ENCODE assay signal across 21 cellular contexts in the genomic region with DNA sequence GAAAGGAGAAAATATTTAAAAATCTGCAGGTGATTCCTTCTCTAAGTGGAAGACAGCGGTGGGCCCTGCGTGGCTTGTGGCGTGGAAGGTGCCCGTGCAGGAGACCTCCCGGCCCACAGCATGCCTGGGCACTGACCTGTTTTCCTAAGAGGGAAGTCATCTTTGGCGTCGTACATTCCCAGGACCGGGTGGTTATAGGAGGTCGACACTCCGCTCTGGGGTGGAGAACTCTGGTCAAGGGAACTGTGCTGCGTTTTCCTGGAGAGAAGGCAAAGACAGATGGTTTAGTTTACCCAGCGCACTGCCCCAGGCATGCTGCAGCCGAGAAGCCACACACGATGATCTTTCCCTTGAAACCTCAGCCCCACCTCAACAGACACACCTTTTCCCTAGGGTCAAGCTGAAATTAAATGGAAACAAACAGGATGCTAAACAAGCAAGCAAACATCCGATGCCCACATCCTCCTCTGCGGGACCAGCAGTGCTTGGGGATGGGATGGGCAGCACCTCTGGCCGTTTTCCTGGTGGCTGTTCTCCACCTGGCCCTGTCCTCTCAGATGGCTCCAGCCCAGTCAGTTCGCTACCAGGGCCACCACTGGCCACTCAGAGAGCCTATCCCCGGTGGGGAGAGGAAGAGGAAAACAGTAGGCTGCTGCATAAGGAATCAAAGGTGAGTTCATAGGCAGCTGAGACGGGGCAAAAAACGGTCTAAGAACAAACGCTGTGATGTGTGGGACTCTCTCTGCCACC.
DNase-seq lines count a peak whose midpoint lies in the region; ATAC-seq and TF ChIP-seq lines count a peak whose summit lies in the region.
"Had no signal": no experiment of that assay in that cellular context is flagged by ENCODE, and none has a peak within 500 bp of the region (broad histone marks: within the 10 kb centered on the region; RNA-seq: fewer than 3 reads in every experiment).

No MANE protein-coding gene starts in this region.

- H3K4me3 Mint-ChIP-seq in chondrocyte (ENCODE audit: unreplicated experiment) (no peak overlapping the region), osteocyte (ENCODE audit: unreplicated experiment) (no peak overlapping the region)
- H3K4me3 Mint-ChIP-seq: activated CD8-positive, alpha-beta memory T cell treated with anti-CD3 and anti-CD28 coated beads, Interleukin-2, amount 10 ng/mL, durations not matched to agents 7 days and 5 days; CD4-positive, alpha-beta T cell; nephron had no signal

- TF ChIP-seq CTCF in chondrocyte (IDR thresholded peaks at IDR 0.05) = no peak
- TF ChIP-seq CTCF in mucosa of descending colon (IDR thresholded peaks at IDR 0.05) = no peak
- TF ChIP-seq CTCF in tibial artery (IDR thresholded peaks at IDR 0.05) = no peak
- no peak for TF ChIP-seq CTCF in osteocyte (IDR thresholded peaks at IDR 0.05)

- H3K4me3 ChIP-seq in mucosa of descending colon = no peak overlapping the region
- no peak overlapping the region for H3K4me3 ChIP-seq in tibial artery
- H3K4me3 ChIP-seq: cardiac muscle cell, GM12878 had no signal

- peaks cover 11% of the 10 kb centered on the region for H3K36me3 Mint-ChIP-seq in chondrocyte (ENCODE audit: low read depth)
- H3K36me3 Mint-ChIP-seq in osteocyte (ENCODE audit: unreplicated experiment) = peaks cover 19% of the 10 kb centered on the region

- H3K9me3 Mint-ChIP-seq in chondrocyte (ENCODE audit: low read depth) = no peaks in the 10 kb centered on the region
- no peaks in the 10 kb centered on the region for H3K9me3 Mint-ChIP-seq in osteocyte (ENCODE audit: unreplicated experiment)
- H3K9me3 Mint-ChIP-seq: CD4-positive, alpha-beta T cell; nephron had no signal

- H3K27me3 Mint-ChIP-seq in chondrocyte (ENCODE audit: low read depth) (no peaks in the 10 kb centered on the region), osteocyte (ENCODE audit: unreplicated experiment) (no peaks in the 10 kb centered on the region)
- H3K27me3 Mint-ChIP-seq: activated CD8-positive, alpha-beta memory T cell treated with anti-CD3 and anti-CD28 coated beads, Interleukin-2, amount 10 ng/mL, durations not matched to agents 7 days and 5 days; CD4-positive, alpha-beta T cell had no signal

- ATAC-seq in mucosa of descending colon = no peak
- ATAC-seq in HG02885 (IDR thresholded peaks at IDR 0.05; ENCODE audit: poor library complexity, unreplicated experiment) = no peak
- ATAC-seq: activated CD8-positive, alpha-beta memory T cell treated with anti-CD3 and anti-CD28 coated beads, Interleukin-2, amount 10 ng/mL, durations not matched to agents 7 days and 5 days; GM12878 had no signal

- intact Hi-C loops in mucosa of descending colon (cut with DNase I, micrococcal nuclease) = no loop called here
- intact Hi-C loops in tibial artery (cut with DNase I; ENCODE audit: low total_unique reads) = no loop called here

- H3K27ac Mint-ChIP-seq in chondrocyte (ENCODE audit: unreplicated experiment) (no peak overlapping the region), osteocyte (ENCODE audit: unreplicated experiment) (no peak overlapping the region)
- H3K27ac Mint-ChIP-seq: activated CD8-positive, alpha-beta memory T cell treated with anti-CD3 and anti-CD28 coated beads, Interleukin-2, amount 10 ng/mL, durations not matched to agents 7 days and 5 days; nephron had no signal

- peak; percentile 16 for DNase-seq in activated T-cell treated with anti-CD3 and anti-CD28 coated beads, Interleukin-2, amount 50 U/mL, for 1 hour
- no peak for DNase-seq in activated T-cell treated with anti-CD3 and anti-CD28 coated beads, Interleukin-2, amount 50 U/mL, for 48 hours
- DNase-seq in chondrocyte (ENCODE audit: low spot score) = peak; percentile 67
- DNase-seq in mucosa of descending colon = peak in 2 of 3 donors; percentile 26 to 38
- DNase-seq in tibial artery = peak; percentile 10 to 42
- DNase-seq in NCI-H2227 (lab: John Stamatoyannopoulos, UW; ENCODE audit: unreplicated experiment) = no peak
- no peak for DNase-seq in osteocyte (ENCODE audit: extremely low spot score, unreplicated experiment)
- DNase-seq: activated CD4-positive, alpha-beta T cell treated with anti-CD3 and anti-CD28 coated beads for 4 hours; activated CD8-positive, alpha-beta memory T cell treated with anti-CD3 and anti-CD28 coated beads, Interleukin-2, amount 10 ng/mL, durations not matched to agents 7 days and 5 days; amygdala; DMS53; effector CD4-positive, alpha-beta T cell; midbrain; NCI-H1417; Right ventricle myocardium superior; stimulated activated CD4-positive, alpha-beta T cell treated with anti-CD3 and anti-CD28 coated beads, Interleukin-12 subunit alpha, Interleukin-12 subunit beta, amount 100 ng/mL, for 4 hours had no signal

- no peak overlapping the region for H3K27ac ChIP-seq in tibial artery
- H3K27ac ChIP-seq: cardiac muscle cell had no signal

- H3K4me1 Mint-ChIP-seq in chondrocyte (ENCODE audit: low read depth) (no peaks in the 10 kb centered on the region), osteocyte (ENCODE audit: unreplicated experiment) (no peaks in the 10 kb centered on the region)
- H3K4me1 Mint-ChIP-seq: nephron had no signal

- peaks cover 4% of the 10 kb centered on the region for H3K4me1 ChIP-seq in mucosa of descending colon (ENCODE audit: low read depth)
- H3K4me1 ChIP-seq in tibial artery = peaks cover 0 to 6% (median 0%) of the 10 kb centered on the region in 4 donors

- H3K27me3 ChIP-seq in tibial artery = no peaks in the 10 kb centered on the region
- H3K27me3 ChIP-seq: cardiac muscle cell had no signal

- H3K36me3 ChIP-seq in mucosa of descending colon (ENCODE audit: low read depth) (no peaks in the 10 kb centered on the region), tibial artery (peaks cover 11 to 65% (median 38%) of the 10 kb centered on the region in 3 donors)
- H3K36me3 ChIP-seq: cardiac muscle cell had no signal

- no peaks in the 10 kb centered on the region for H3K9me3 ChIP-seq in mucosa of descending colon
- H3K9me3 ChIP-seq in tibial artery = no peaks in the 10 kb centered on the region

Comparison
In these comparisons a context has a peak if more than half of its experiments do, and no peak if none do; other contexts are left out.
1. DNase-seq: peak in activated T-cell treated with anti-CD3 and anti-CD28 coated beads, Interleukin-2, amount 50 U/mL, for 1 hour (single experiment), chondrocyte (single experiment), mucosa of descending colon (2 of 3) and tibial artery (2 of 2); none in activated T-cell treated with anti-CD3 and anti-CD28 coated beads, Interleukin-2, amount 50 U/mL, for 48 hours (0 of 2), NCI-H2227 (single experiment) and osteocyte (single experiment).